ENCODE assay signal across 8 cellular contexts in the genomic region with DNA sequence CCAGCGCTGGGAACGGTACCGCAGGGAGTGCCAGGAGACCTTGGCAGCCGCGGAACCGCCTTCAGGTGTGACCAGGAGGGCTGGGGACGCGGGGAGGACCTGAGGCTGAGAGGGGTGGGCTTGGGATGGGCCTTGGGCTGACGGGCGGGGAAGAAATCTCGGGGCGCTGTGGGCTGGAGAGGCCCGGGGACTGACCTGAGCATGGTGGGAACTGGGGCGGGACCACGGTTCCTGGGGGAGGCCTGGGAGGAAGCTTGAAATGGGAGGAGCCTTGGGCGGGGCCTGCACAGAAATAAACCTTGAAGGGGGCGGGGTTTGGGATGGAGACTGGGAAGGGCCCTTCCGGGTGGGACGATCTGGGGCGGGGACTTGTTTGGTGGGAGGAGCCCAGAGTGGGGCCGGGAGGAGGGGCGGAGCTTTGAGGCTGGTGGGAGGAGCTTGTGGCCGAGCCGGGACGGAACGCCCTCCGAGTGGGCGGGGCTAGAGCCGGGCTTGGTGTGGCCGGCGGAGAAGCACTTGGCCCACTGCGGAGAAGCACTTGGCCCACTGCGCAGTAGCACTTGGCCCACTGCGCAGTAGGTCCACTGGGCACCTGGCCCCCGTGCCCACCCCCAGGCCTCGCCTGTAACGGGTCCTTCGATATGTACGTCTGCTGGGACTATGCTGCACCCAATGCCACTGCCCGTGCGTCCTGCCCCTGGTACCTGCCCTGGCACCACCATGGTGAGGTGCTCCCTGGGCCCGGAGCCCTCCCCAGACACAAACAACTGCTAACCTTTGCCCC. TPM values are rescaled to one million over a fixed set of nuclear protein-coding genes. Genes with fewer than 3 reads are reported as not detected.
A peak's percentile ranks its signal among the peaks of the same experiment; 100 is the strongest.
DNase-seq lines count a peak whose midpoint lies in the region; ATAC-seq and TF ChIP-seq lines count a peak whose summit lies in the region.

No MANE protein-coding gene starts in this region.

- no peak overlapping the region for H3K9ac ChIP-seq in neural cell (ENCODE audit: low read length)

- H3F3A ChIP-seq in neural cell (ENCODE audit: insufficient read depth, low read length, poor library complexity, severe bottlenecking): no peaks in the 10 kb centered on the region

- H3K9me3 ChIP-seq in neural cell (ENCODE audit: low read length): no peaks in the 10 kb centered on the region

- no peaks in the 10 kb centered on the region for H4K20me1 ChIP-seq in neural cell (ENCODE audit: insufficient read depth)

- peaks cover 14% of the 10 kb centered on the region for H3K27me3 Mint-ChIP-seq in activated T-helper 17 cell treated with anti-CD3 and anti-CD28 coated beads, Interleukin-2, amount 50 U/mL, for 72 hours

- peak; percentile 95 for DNase-seq in GM12865 (ENCODE audit: low read depth)
- DNase-seq in NCI-H748 treated with DMSO at 0.1 percent for 48 hours (lab: John Stamatoyannopoulos, UW): peak; percentile 33
- peak; percentile 70 for DNase-seq in foreskin melanocyte
- no peak for DNase-seq in NK-92 treated with Interleukin-12 subunit alpha and Interleukin-12 subunit beta, amount 100 ng/mL, for 24 hours (lab: John Stamatoyannopoulos, UW)

- no peak overlapping the region for H3K27ac Mint-ChIP-seq in activated T-helper 17 cell treated with anti-CD3 and anti-CD28 coated beads, Interleukin-2, amount 50 U/mL, for 72 hours

- peaks cover 43% of the 10 kb centered on the region for H3K27me3 ChIP-seq in neural cell (ENCODE audit: insufficient read depth, low read depth, low read length)

- ATAC-seq in HG02623 (IDR thresholded peaks at IDR 0.05; ENCODE audit: unreplicated experiment) (peak; percentile 51), HG03025 (IDR thresholded peaks at IDR 0.05; ENCODE audit: low FRiP score, unreplicated experiment) (no peak)
- ATAC-seq in activated T-helper 17 cell treated with anti-CD3 and anti-CD28 coated beads, Interleukin-2, amount 50 U/mL, for 72 hours (replicated peaks): no peak

- H3K79me2 ChIP-seq in neural cell (replicated peaks; ENCODE audit: insufficient read depth, low read length): no peaks in the 10 kb centered on the region

- H3K36me3 Mint-ChIP-seq in activated T-helper 17 cell treated with anti-CD3 and anti-CD28 coated beads, Interleukin-2, amount 50 U/mL, for 72 hours (ENCODE audit: low read depth): peaks cover 6% of the 10 kb centered on the region

- no peaks in the 10 kb centered on the region for H3K9me2 ChIP-seq in neural cell (ENCODE audit: insufficient read depth, low read length)

- no peaks in the 10 kb centered on the region for H3K36me3 ChIP-seq in neural cell (ENCODE audit: insufficient read depth, low read length)

- no peaks in the 10 kb centered on the region for H3K9me3 Mint-ChIP-seq in activated T-helper 17 cell treated with anti-CD3 and anti-CD28 coated beads, Interleukin-2, amount 50 U/mL, for 72 hours

- peak overlapping the region; percentile 95 for H3K4me3 Mint-ChIP-seq in activated T-helper 17 cell treated with anti-CD3 and anti-CD28 coated beads, Interleukin-2, amount 50 U/mL, for 72 hours

- H3K4me2 ChIP-seq in neural cell (ENCODE audit: low read length): no peak overlapping the region

- TF ChIP-seq EP300 in neural cell (conservative IDR thresholded peaks at IDR 0.05; ENCODE audit: poor library complexity, severe bottlenecking): no peak

- H2AFZ ChIP-seq in neural cell (ENCODE audit: low read depth, low read length): no peak overlapping the region

- H3K27ac ChIP-seq in neural cell (ENCODE audit: low read length): no peak overlapping the region

- TF ChIP-seq RAD21 in neural cell (conservative IDR thresholded peaks at IDR 0.05): no peak

- TF ChIP-seq CTCF in GM12865 (IDR thresholded peaks at IDR 0.05; ENCODE audit: insufficient read depth, low read depth, low read length, missing control alignments) (no peak), neural cell (IDR thresholded peaks at IDR 0.05; ENCODE audit: poor library complexity, severe bottlenecking) (no peak)

- peaks cover 8% of the 10 kb centered on the region for H3K4me1 Mint-ChIP-seq in activated T-helper 17 cell treated with anti-CD3 and anti-CD28 coated beads, Interleukin-2, amount 50 U/mL, for 72 hours

- H3K4me3 ChIP-seq in GM12865 (ENCODE audit: low read depth, low read length): peak overlapping the region; percentile 79
- H3K4me3 ChIP-seq in neural cell (ENCODE audit: low read length): peak overlapping the region; percentile 28

TF ChIP-seq in neural cell, 6 proteins besides CTCF, POLR2A, EP300 and RAD21:
- TF ChIP-seq REST (IDR thresholded peaks at IDR 0.05; ENCODE audit: borderline replicate concordance): no peak
- no peak for TF ChIP-seq SMC3 (conservative IDR thresholded peaks at IDR 0.05; ENCODE audit: poor library complexity)
- no peak for TF ChIP-seq TAF1 (IDR thresholded peaks at IDR 0.05; ENCODE audit: low read depth)
- no peak for TF ChIP-seq POLR2AphosphoS5 (IDR thresholded peaks at IDR 0.05)
- TF ChIP-seq MXI1 (conservative IDR thresholded peaks at IDR 0.05; ENCODE audit: poor library complexity, severe bottlenecking): no peak
- no peak for TF ChIP-seq EZH2 (IDR thresholded peaks at IDR 0.05; ENCODE audit: borderline replicate concordance, insufficient read depth, low read length, poor library complexity, severe bottlenecking)

RNA-seq across cellular contexts. Expression of gene GIPR, which starts 2.8 kb away (rescaled TPM):
- 10 to 100 TPM in 1 of 2 donors, 1 to 10 TPM in 1; 7.5 to 32.3 TPM for total RNA-seq in activated T-helper 17 cell treated with anti-CD3 and anti-CD28 coated beads, Interleukin-2, amount 50 U/mL, for 72 hours
- polyA plus RNA-seq in neural cell: 6.4 and 13.1 TPM in 2 replicates
- polyA minus RNA-seq in neural cell: 6.0 and 8.5 TPM in 2 replicates

RNA-seq across cellular contexts. Expression of gene SNRPD2, which starts 20.9 kb away (rescaled TPM):
- total RNA-seq in activated T-helper 17 cell treated with anti-CD3 and anti-CD28 coated beads, Interleukin-2, amount 50 U/mL, for 72 hours: 100 to 1,000 TPM; 544 to 752 TPM
- 333 and 372 TPM in 2 replicates for polyA plus RNA-seq in neural cell
- 75.5 and 79.5 TPM in 2 replicates for polyA minus RNA-seq in neural cell

RNA-seq across cellular contexts. Expression of gene QPCTL, which starts 21.6 kb away (rescaled TPM):
- 10 to 100 TPM; 13.6 to 15.5 TPM for total RNA-seq in activated T-helper 17 cell treated with anti-CD3 and anti-CD28 coated beads, Interleukin-2, amount 50 U/mL, for 72 hours
- polyA plus RNA-seq in neural cell: 6.8 and 8.4 TPM in 2 replicates
- polyA minus RNA-seq in neural cell: 3.5 and 5.4 TPM in 2 replicates

RNA-seq across cellular contexts. Expression of gene EML2, which starts 31.7 kb away (rescaled TPM):
- 100 to 1,000 TPM; 117 to 184 TPM for total RNA-seq in activated T-helper 17 cell treated with anti-CD3 and anti-CD28 coated beads, Interleukin-2, amount 50 U/mL, for 72 hours
- polyA plus RNA-seq in neural cell: 18.9 and 19.2 TPM in 2 replicates
- 11.7 and 14.1 TPM in 2 replicates for polyA minus RNA-seq in neural cell

RNA-seq across cellular contexts. Expression of gene FBXO46, which starts 59.8 kb away (rescaled TPM):
- total RNA-seq in activated T-helper 17 cell treated with anti-CD3 and anti-CD28 coated beads, Interleukin-2, amount 50 U/mL, for 72 hours: 10 to 100 TPM; 39.4 to 44.3 TPM
- polyA plus RNA-seq in neural cell: 12.5 and 13.2 TPM in 2 replicates
- polyA minus RNA-seq in neural cell: 10.0 and 11.3 TPM in 2 replicates
